2 cellular contexts compared by ENCODE assay signal in the genomic region with DNA sequence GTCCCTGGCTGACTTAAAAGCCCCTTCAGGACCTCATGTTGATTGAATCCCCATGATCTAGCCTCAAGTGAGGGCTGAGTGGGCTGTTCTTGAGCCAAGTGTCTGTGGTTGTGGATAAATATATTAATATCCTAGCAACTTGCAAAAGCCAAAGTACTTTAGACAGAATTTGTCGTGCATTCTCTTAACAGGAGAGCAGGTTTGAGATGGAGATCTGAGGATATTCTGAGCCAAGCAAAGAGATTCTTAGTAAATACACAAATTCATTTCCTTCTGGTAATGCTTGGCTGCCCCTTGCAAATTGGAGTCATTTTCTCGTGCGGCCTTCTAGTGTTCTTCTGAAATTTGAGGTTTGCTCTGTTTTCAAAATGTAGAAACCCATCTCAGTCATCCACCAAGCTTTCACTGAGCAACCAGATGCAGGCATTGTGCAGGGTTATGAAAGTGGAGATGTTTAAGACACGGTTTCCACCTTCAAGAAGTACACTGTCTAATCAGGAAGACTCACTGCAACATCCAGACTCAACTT.
TF ChIP-seq lines count a peak whose summit lies in the region.

No MANE protein-coding gene starts in this region.

TF ChIP-seq in SK-N-SH, 30 proteins besides CTCF, POLR2A, EP300 and RAD21 (continued from another document):
- TF ChIP-seq, protein P1, sequence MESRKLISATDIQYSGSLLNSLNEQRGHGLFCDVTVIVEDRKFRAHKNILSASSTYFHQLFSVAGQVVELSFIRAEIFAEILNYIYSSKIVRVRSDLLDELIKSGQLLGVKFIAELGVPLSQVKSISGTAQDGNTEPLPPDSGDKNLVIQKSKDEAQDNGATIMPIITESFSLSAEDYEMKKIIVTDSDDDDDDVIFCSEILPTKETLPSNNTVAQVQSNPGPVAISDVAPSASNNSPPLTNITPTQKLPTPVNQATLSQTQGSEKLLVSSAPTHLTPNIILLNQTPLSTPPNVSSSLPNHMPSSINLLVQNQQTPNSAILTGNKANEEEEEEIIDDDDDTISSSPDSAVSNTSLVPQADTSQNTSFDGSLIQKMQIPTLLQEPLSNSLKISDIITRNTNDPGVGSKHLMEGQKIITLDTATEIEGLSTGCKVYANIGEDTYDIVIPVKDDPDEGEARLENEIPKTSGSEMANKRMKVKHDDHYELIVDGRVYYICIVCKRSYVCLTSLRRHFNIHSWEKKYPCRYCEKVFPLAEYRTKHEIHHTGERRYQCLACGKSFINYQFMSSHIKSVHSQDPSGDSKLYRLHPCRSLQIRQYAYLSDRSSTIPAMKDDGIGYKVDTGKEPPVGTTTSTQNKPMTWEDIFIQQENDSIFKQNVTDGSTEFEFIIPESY (IDR thresholded peaks at IDR 0.05; ENCODE audit: borderline replicate concordance, low read depth): no peak
- TF ChIP-seq TEAD4 (IDR thresholded peaks at IDR 0.05; ENCODE audit: borderline replicate concordance, insufficient read depth): no peak
- no peak for TF ChIP-seq YY1 (IDR thresholded peaks at IDR 0.05; ENCODE audit: low read depth)
- TF ChIP-seq EZH2phosphoT487 (IDR thresholded peaks at IDR 0.05; ENCODE audit: borderline replicate concordance, low read depth): no peak
- no peak for TF ChIP-seq ELF1 (IDR thresholded peaks at IDR 0.05)

TF ChIP-seq in GM23338, 12 proteins besides CTCF, POLR2A, EP300 and RAD21 (continued from another document):
- TF ChIP-seq, protein P2, sequence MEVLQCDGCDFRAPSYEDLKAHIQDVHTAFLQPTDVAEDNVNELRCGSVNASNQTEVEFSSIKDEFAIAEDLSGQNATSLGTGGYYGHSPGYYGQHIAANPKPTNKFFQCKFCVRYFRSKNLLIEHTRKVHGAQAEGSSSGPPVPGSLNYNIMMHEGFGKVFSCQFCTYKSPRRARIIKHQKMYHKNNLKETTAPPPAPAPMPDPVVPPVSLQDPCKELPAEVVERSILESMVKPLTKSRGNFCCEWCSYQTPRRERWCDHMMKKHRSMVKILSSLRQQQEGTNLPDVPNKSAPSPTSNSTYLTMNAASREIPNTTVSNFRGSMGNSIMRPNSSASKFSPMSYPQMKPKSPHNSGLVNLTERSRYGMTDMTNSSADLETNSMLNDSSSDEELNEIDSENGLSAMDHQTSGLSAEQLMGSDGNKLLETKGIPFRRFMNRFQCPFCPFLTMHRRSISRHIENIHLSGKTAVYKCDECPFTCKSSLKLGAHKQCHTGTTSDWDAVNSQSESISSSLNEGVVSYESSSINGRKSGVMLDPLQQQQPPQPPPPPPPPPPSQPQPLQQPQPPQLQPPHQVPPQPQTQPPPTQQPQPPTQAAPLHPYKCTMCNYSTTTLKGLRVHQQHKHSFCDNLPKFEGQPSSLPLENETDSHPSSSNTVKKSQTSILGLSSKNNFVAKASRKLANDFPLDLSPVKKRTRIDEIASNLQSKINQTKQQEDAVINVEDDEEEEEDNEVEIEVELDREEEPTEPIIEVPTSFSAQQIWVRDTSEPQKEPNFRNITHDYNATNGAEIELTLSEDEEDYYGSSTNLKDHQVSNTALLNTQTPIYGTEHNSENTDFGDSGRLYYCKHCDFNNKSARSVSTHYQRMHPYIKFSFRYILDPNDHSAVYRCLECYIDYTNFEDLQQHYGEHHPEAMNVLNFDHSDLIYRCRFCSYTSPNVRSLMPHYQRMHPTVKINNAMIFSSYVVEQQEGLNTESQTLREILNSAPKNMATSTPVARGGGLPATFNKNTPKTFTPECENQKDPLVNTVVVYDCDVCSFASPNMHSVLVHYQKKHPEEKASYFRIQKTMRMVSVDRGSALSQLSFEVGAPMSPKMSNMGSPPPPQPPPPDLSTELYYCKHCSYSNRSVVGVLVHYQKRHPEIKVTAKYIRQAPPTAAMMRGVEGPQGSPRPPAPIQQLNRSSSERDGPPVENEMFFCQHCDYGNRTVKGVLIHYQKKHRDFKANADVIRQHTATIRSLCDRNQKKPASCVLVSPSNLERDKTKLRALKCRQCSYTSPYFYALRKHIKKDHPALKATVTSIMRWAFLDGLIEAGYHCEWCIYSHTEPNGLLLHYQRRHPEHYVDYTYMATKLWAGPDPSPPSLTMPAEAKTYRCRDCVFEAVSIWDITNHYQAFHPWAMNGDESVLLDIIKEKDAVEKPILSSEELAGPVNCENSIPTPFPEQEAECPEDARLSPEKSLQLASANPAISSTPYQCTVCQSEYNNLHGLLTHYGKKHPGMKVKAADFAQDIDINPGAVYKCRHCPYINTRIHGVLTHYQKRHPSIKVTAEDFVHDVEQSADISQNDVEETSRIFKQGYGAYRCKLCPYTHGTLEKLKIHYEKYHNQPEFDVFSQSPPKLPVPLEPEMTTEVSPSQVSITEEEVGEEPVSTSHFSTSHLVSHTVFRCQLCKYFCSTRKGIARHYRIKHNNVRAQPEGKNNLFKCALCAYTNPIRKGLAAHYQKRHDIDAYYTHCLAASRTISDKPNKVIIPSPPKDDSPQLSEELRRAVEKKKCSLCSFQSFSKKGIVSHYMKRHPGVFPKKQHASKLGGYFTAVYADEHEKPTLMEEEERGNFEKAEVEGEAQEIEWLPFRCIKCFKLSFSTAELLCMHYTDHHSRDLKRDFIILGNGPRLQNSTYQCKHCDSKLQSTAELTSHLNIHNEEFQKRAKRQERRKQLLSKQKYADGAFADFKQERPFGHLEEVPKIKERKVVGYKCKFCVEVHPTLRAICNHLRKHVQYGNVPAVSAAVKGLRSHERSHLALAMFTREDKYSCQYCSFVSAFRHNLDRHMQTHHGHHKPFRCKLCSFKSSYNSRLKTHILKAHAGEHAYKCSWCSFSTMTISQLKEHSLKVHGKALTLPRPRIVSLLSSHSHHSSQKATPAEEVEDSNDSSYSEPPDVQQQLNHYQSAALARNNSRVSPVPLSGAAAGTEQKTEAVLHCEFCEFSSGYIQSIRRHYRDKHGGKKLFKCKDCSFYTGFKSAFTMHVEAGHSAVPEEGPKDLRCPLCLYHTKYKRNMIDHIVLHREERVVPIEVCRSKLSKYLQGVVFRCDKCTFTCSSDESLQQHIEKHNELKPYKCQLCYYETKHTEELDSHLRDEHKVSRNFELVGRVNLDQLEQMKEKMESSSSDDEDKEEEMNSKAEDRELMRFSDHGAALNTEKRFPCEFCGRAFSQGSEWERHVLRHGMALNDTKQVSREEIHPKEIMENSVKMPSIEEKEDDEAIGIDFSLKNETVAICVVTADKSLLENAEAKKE (CRISPR knock-in tag; IDR thresholded peaks at IDR 0.05): no peak
- TF ChIP-seq, protein P3, sequence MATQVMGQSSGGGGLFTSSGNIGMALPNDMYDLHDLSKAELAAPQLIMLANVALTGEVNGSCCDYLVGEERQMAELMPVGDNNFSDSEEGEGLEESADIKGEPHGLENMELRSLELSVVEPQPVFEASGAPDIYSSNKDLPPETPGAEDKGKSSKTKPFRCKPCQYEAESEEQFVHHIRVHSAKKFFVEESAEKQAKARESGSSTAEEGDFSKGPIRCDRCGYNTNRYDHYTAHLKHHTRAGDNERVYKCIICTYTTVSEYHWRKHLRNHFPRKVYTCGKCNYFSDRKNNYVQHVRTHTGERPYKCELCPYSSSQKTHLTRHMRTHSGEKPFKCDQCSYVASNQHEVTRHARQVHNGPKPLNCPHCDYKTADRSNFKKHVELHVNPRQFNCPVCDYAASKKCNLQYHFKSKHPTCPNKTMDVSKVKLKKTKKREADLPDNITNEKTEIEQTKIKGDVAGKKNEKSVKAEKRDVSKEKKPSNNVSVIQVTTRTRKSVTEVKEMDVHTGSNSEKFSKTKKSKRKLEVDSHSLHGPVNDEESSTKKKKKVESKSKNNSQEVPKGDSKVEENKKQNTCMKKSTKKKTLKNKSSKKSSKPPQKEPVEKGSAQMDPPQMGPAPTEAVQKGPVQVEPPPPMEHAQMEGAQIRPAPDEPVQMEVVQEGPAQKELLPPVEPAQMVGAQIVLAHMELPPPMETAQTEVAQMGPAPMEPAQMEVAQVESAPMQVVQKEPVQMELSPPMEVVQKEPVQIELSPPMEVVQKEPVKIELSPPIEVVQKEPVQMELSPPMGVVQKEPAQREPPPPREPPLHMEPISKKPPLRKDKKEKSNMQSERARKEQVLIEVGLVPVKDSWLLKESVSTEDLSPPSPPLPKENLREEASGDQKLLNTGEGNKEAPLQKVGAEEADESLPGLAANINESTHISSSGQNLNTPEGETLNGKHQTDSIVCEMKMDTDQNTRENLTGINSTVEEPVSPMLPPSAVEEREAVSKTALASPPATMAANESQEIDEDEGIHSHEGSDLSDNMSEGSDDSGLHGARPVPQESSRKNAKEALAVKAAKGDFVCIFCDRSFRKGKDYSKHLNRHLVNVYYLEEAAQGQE (IDR thresholded peaks at IDR 0.05; ENCODE audit: unreplicated experiment): no peak
- TF ChIP-seq ZNF331 (CRISPR knock-in tag; IDR thresholded peaks at IDR 0.05; ENCODE audit: low read depth): no peak
- TF ChIP-seq NANOG (IDR thresholded peaks at IDR 0.05; ENCODE audit: borderline replicate concordance): no peak
- TF ChIP-seq, protein P4, sequence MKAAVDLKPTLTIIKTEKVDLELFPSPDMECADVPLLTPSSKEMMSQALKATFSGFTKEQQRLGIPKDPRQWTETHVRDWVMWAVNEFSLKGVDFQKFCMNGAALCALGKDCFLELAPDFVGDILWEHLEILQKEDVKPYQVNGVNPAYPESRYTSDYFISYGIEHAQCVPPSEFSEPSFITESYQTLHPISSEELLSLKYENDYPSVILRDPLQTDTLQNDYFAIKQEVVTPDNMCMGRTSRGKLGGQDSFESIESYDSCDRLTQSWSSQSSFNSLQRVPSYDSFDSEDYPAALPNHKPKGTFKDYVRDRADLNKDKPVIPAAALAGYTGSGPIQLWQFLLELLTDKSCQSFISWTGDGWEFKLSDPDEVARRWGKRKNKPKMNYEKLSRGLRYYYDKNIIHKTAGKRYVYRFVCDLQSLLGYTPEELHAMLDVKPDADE (IDR thresholded peaks at IDR 0.05): no peak
- no peak for TF ChIP-seq JUNB (IDR thresholded peaks at IDR 0.05; ENCODE audit: unreplicated experiment)
